Comparison of ENCODE assay signal across 16 cellular contexts in genomic region chr9:112233769-112234168, GRCh38. TPM values are rescaled to one million over a fixed set of nuclear protein-coding genes. Genes with fewer than 3 reads are reported as not detected.
DNase-seq lines count a peak whose midpoint lies in the region; ATAC-seq and TF ChIP-seq lines count a peak whose summit lies in the region.
"Had no signal": no experiment of that assay in that cellular context is flagged by ENCODE, and none has a peak within 500 bp of the region (broad histone marks: within the 10 kb centered on the region; RNA-seq: fewer than 3 reads in every experiment).

No MANE protein-coding gene starts in this region.

- H3K4me3 ChIP-seq in ACC112 (ENCODE audit: low read depth, low read length), result no peak overlapping the region
- H3K4me3 ChIP-seq in astrocyte of the spinal cord (ENCODE audit: low read depth, low read length), result no peak overlapping the region
- no peak overlapping the region for H3K4me3 ChIP-seq in hepatocyte
- H3K4me3 ChIP-seq: GM12878, tibial artery had no signal

- in situ Hi-C loops in astrocyte of the spinal cord (cut with HindIII; ENCODE audit: low sequenced_read_pairs), result no loop called here

- no peaks in the 10 kb centered on the region for H3K9me2 ChIP-seq in hepatocyte (replicated peaks; ENCODE audit: insufficient read depth)

- H2AFZ ChIP-seq in ACC112 (ENCODE audit: low read length, unreplicated experiment) (no peak overlapping the region), hepatocyte (no peak overlapping the region)

- intact Hi-C loops in posterior cingulate gyrus (cut with DNase I), result no loop called here

- H3K9me3 ChIP-seq in hepatocyte (ENCODE audit: low read depth), result no peaks in the 10 kb centered on the region
- H3K9me3 ChIP-seq: tibial artery had no signal

- ATAC-seq in GM19395 (IDR thresholded peaks at IDR 0.05; ENCODE audit: unreplicated experiment), result no peak
- ATAC-seq: esophagus mucosa, GM12878, Right ventricle myocardium inferior had no signal

- H3K27me3 ChIP-seq in ACC112 (ENCODE audit: insufficient read depth, low read length) (no peaks in the 10 kb centered on the region), hepatocyte (no peaks in the 10 kb centered on the region)
- H3K27me3 ChIP-seq: tibial artery had no signal

- no peak overlapping the region for H3K4me2 ChIP-seq in hepatocyte
- H3K4me2 ChIP-seq: KMS-11 had no signal

- H3K4me1 ChIP-seq in ACC112 (ENCODE audit: control insufficient read depth, insufficient read depth, low read length, unreplicated experiment) (peaks cover 17% of the 10 kb centered on the region), hepatocyte (ENCODE audit: insufficient read depth) (peaks cover 6% of the 10 kb centered on the region)

- peak overlapping the region; percentile 80 for H3K27ac ChIP-seq in ACC112 (ENCODE audit: low read depth, low read length)
- H3K27ac ChIP-seq in hepatocyte, result peak overlapping the region; percentile 48
- H3K27ac ChIP-seq: KMS-11, tibial artery had no signal

- no peak for TF ChIP-seq CTCF in astrocyte of the spinal cord (IDR thresholded peaks at IDR 0.05; ENCODE audit: low read depth, low read length)
- no peak for TF ChIP-seq CTCF in hepatocyte (IDR thresholded peaks at IDR 0.05; ENCODE audit: poor library complexity)

- DNase-seq in HCEC 1CT, result peak; percentile 76
- DNase-seq in astrocyte of the spinal cord (ENCODE audit: low read depth, low spot score), result peak; percentile 22
- DNase-seq in hepatocyte (ENCODE audit: low spot score), result peak; percentile 6
- DNase-seq in pons (ENCODE audit: low spot score), result no peak
- DNase-seq in posterior cingulate gyrus, result no peak
- DNase-seq in DMS53 (lab: John Stamatoyannopoulos, UW), result no peak
- DNase-seq: activated CD4-positive, alpha-beta memory T cell treated with anti-CD3 and anti-CD28 coated beads for 36 hours; NCI-H2029; NCI-H748 treated with DMSO at 0.1 percent for 48 hours; tibial artery had no signal

- 93% methylated on average over 1 of the region's 1 CpG for WGBS in hepatocyte (ENCODE audit: low lambda C conversion rate, missing lambda C conversion rate)

- no peaks in the 10 kb centered on the region; the same call in none of the 2 replicates for H3K36me3 ChIP-seq in ACC112 (ENCODE audit: insufficient read depth, low read length)
- H3K36me3 ChIP-seq in hepatocyte (replicated peaks; ENCODE audit: insufficient read depth, low read depth), result no peaks in the 10 kb centered on the region

- peaks cover 14% of the 10 kb centered on the region for H3K79me2 ChIP-seq in ACC112 (ENCODE audit: control insufficient read depth, insufficient read depth, low read length, unreplicated experiment)
- no peaks in the 10 kb centered on the region for H3K79me2 ChIP-seq in hepatocyte

- H4K20me1 ChIP-seq in hepatocyte (ENCODE audit: insufficient read depth, poor library complexity, severe bottlenecking), result no peaks in the 10 kb centered on the region

RNA-seq across cellular contexts. Expression of gene SUSD1, which starts 58.7 kb away (rescaled TPM):
- 30.5 and 41.4 TPM in 2 replicates for total RNA-seq in hepatocyte
- polyA plus RNA-seq in hepatocyte, result 18.5 and 25.0 TPM in 2 replicates

Comparison
In these comparisons a context has a peak if more than half of its experiments do, and no peak if none do; other contexts are left out.
1. DNase-seq: peak in HCEC 1CT (single experiment), astrocyte of the spinal cord (single experiment) and hepatocyte (single experiment); none in pons (single experiment), posterior cingulate gyrus (0 of 10) and DMS53 (single experiment).